18 cellular contexts compared by ENCODE assay signal in the genomic region with DNA sequence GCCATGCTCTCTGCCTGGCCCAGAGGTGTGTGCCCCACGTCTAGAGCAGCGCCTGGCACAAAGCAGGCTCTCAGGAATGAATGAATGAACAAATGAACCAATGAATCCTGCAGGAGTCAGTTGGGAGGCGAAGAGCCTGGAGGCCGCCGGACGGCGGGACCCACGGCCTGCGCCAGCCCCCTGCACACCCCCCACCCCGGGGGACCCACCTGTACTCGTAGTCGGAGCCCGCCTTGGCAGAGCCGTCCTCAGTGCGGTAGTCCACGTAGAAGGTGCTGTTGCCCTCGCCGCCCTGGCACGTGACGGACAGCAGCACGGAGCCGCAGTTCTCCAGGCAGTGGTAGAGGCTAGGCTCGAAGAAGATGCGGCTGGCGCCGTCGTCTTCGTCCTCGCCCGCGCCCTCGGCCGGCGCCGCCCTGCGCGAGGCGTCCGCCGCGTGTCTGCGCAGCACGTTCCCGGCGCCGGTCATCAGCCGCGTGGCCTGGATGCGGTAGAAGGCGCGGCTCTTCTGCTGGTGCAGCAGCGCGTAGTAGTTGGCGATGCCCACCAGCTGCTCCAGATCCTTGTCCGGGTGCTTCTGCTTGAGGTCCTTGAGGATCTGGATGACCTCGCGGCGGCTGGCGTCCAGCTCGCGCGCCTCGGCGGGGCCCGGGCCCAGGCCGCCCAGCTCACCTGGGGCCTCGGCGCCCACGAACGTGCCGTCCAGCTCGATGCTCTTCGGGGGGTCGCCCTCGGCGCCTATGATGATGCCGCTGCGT. TPM values are rescaled to one million over a fixed set of nuclear protein-coding genes. Genes with fewer than 3 reads are reported as not detected.
"Had no signal": no experiment of that assay in that cellular context is flagged by ENCODE, and none has a peak within 500 bp of the region (broad histone marks: within the 10 kb centered on the region; RNA-seq: fewer than 3 reads in every experiment).

No MANE protein-coding gene starts in this region.

- DNase-seq: activated CD4-positive, alpha-beta T cell treated with anti-CD3 and anti-CD28 coated beads, Interleukin-2, amount 50 U/mL, for 4 hours; activated effector memory CD4-positive, alpha-beta T cell treated with anti-CD3 and anti-CD28 coated beads, Interleukin-2, amount 50 U/mL, for 16 hours; activated T-cell treated with anti-CD3 and anti-CD28 coated beads, Interleukin-2, amount 50 U/mL, for 24 hours; amygdala; cerebellar nuclear complex; dermis blood vessel endothelial cell; esophagus squamous epithelium; foreskin keratinocyte; midbrain; naive B cell; right cardiac atrium; stimulated activated naive B cell treated with anti-CD40 and anti-IgM and Interleukin-4, amounts not matched to agents 10 μg/mL and 1 μg/mL and 100 μg/mL, for 72 hours; upper lobe of right lung had no signal

- H3K4me1 Mint-ChIP-seq: brain; endodermal cell; stimulated activated naive B cell treated with anti-CD40 and anti-IgM and Interleukin-4, amounts not matched to agents 10 μg/mL and 1 μg/mL and 100 μg/mL, for 72 hours had no signal

- H3K4me3 Mint-ChIP-seq: activated T-cell treated with anti-CD3 and anti-CD28 coated beads, Interleukin-2, amount 50 U/mL, for 24 hours; brain; endodermal cell had no signal

- H3K4me2 ChIP-seq: smooth muscle cell had no signal

- H3K27ac ChIP-seq: esophagus squamous epithelium, foreskin keratinocyte, upper lobe of right lung had no signal

- H3K4me3 ChIP-seq: smooth muscle cell, upper lobe of right lung had no signal

- H3K4me1 ChIP-seq: foreskin keratinocyte, upper lobe of right lung had no signal

- ATAC-seq: activated naive CD4-positive, alpha-beta T cell treated with anti-CD3 and anti-CD28 coated beads, Interleukin-2, amount 50 U/mL, for 72 hours; foreskin keratinocyte; stimulated activated naive B cell treated with anti-CD40 and anti-IgM and Interleukin-4, amounts not matched to agents 10 μg/mL and 1 μg/mL and 100 μg/mL, for 72 hours; upper lobe of right lung had no signal

- FAIRE-seq: islet of Langerhans had no signal

- H3K36me3 ChIP-seq: esophagus squamous epithelium, upper lobe of right lung had no signal

- H3K27ac Mint-ChIP-seq: activated T-cell treated with anti-CD3 and anti-CD28 coated beads, Interleukin-2, amount 50 U/mL, for 24 hours; endodermal cell had no signal

RNA-seq across cellular contexts. Expression of a gene that starts 37.6 kb away (rescaled TPM):
- total RNA-seq: dermis blood vessel endothelial cell had no signal
